1 cellular context compared by ENCODE assay signal in genomic region chr11:97963528-97964331, GRCh38.
TF ChIP-seq lines count a peak whose summit lies in the region.

No MANE protein-coding gene starts in this region.

TF ChIP-seq in K562, 482 proteins besides CTCF, POLR2A, EP300 and RAD21 (continued from another document and continues in another):
- TF ChIP-seq RREB1 (CRISPR knock-in tag; IDR thresholded peaks at IDR 0.05) (peak; percentile 99), KHSRP (IDR thresholded peaks at IDR 0.05) (no peak), MYC (IDR thresholded peaks at IDR 0.05; ENCODE audit: low read depth, low read length) (peak; percentile 74; the same call in 1 of the 2 replicates), MYC (CRISPR knock-in tag; IDR thresholded peaks at IDR 0.05; ENCODE audit: borderline replicate concordance, low read depth) (peak; percentile 98), MAFK (IDR thresholded peaks at IDR 0.05; ENCODE audit: low read length) (0 out of 2 replicates have a peak, but pooled peaks have one; percentile 9), ELK1 (CRISPR knock-in tag; IDR thresholded peaks at IDR 0.05) (no peak), MNT (conservative IDR thresholded peaks at IDR 0.05) (peak; percentile 95 to 97), TAF9B (IDR thresholded peaks at IDR 0.05; ENCODE audit: partially characterized antibody) (peak; percentile 52), ZNF133 (CRISPR knock-in tag; IDR thresholded peaks at IDR 0.05) (peak; percentile 96), NFIX (CRISPR knock-in tag; IDR thresholded peaks at IDR 0.05; ENCODE audit: low read depth) (peak; percentile 70), DLX4 (CRISPR knock-in tag; IDR thresholded peaks at IDR 0.05) (peak; percentile 80), BDP1 (IDR thresholded peaks at IDR 0.05; ENCODE audit: insufficient read depth, insufficient read length) (no peak), HMG20B (CRISPR knock-in tag; IDR thresholded peaks at IDR 0.05) (no peak), CHAMP1 (IDR thresholded peaks at IDR 0.05) (peak; percentile 96), TSC22D4 (tag; IDR thresholded peaks at IDR 0.05) (no peak), GTF3C2 (IDR thresholded peaks at IDR 0.05; ENCODE audit: borderline replicate concordance, extremely low read depth, insufficient read length) (no peak), ZMIZ1 (IDR thresholded peaks at IDR 0.05; ENCODE audit: low read depth in 2 of 2, low read length in 2 of 2) (peak in 1 of 2 experiments; percentile 71; a peak in 1 of 4 replicates), NRF1 (conservative IDR thresholded peaks at IDR 0.05 in 1 of 2, IDR thresholded peaks at IDR 0.05 in 1 of 2) (peak; percentile 50 to 56), ZNF778 (CRISPR knock-in tag; IDR thresholded peaks at IDR 0.05) (peak; percentile 98), ZNF3 (CRISPR knock-in tag; IDR thresholded peaks at IDR 0.05) (peak; percentile 39; the same call in 1 of the 2 replicates), MTA3 (IDR thresholded peaks at IDR 0.05; ENCODE audit: borderline replicate concordance) (peak; percentile 87; the same call in 1 of the 2 replicates), BCLAF1 (IDR thresholded peaks at IDR 0.05; ENCODE audit: borderline replicate concordance in 1 of 2, control insufficient read depth in 1 of 2, low read depth in 2 of 2, low read length in 1 of 2) (peak in 1 of 2 experiments; percentile 60; a peak in 1 of 4 replicates), PHF20 (IDR thresholded peaks at IDR 0.05; ENCODE audit: partially characterized antibody) (peak; percentile 51), ZNF197 (CRISPR knock-in tag; IDR thresholded peaks at IDR 0.05; ENCODE audit: low read depth) (peak; percentile 99), ZNF584 (CRISPR knock-in tag; IDR thresholded peaks at IDR 0.05; ENCODE audit: low read depth) (peak; percentile 99), FOSL1 (tag; conservative IDR thresholded peaks at IDR 0.05) (peak; percentile 98), IRF9 (tag; IDR thresholded peaks at IDR 0.05) (peak; percentile 99), U2AF1 (optimal IDR thresholded peaks at IDR 0.05; ENCODE audit: low read depth, low read length) (no peak), CBFA2T2 (conservative IDR thresholded peaks at IDR 0.05) (peak; percentile 97)
